ENCODE assay signal across 1 cellular context in the genomic region with DNA sequence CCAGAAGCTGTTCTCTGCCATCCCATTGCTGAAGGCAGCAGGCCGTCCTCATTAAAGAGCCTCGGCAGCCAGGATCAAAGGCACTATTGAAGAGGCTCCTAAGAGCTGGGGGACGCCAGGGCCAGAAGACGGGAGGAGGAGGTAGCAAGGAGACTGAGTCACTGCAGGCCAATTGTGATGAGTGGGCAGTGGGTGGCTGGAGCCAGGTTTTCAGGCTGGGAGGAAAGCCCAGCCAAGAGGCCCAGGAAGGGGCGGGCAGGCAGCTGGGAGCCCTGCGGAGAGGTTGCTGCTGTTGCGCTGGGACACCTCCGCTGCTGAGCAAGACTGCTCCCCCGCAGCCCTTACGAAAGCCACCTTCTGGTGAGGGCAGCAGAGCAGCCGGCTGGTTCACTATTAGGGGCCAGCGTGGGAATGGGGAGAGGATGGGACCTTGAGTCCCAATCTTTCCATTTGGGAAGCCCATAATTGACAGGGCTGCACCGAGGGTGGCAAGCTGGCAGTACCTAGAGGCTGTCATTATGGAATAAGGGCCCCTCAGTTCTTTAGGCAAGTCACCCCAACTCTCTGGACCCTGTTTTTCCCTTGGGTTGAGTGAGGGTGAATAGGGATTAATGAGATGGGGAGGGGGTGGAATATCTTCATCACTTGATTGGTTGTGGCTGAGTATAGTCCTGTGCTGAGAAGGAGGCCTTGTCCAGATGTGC.
TF ChIP-seq lines count a peak whose summit lies in the region.

No MANE protein-coding gene starts in this region.

TF ChIP-seq in GM23338, 12 proteins besides CTCF, POLR2A, EP300 and RAD21 (continued from another document):
- TF ChIP-seq, protein P1, sequence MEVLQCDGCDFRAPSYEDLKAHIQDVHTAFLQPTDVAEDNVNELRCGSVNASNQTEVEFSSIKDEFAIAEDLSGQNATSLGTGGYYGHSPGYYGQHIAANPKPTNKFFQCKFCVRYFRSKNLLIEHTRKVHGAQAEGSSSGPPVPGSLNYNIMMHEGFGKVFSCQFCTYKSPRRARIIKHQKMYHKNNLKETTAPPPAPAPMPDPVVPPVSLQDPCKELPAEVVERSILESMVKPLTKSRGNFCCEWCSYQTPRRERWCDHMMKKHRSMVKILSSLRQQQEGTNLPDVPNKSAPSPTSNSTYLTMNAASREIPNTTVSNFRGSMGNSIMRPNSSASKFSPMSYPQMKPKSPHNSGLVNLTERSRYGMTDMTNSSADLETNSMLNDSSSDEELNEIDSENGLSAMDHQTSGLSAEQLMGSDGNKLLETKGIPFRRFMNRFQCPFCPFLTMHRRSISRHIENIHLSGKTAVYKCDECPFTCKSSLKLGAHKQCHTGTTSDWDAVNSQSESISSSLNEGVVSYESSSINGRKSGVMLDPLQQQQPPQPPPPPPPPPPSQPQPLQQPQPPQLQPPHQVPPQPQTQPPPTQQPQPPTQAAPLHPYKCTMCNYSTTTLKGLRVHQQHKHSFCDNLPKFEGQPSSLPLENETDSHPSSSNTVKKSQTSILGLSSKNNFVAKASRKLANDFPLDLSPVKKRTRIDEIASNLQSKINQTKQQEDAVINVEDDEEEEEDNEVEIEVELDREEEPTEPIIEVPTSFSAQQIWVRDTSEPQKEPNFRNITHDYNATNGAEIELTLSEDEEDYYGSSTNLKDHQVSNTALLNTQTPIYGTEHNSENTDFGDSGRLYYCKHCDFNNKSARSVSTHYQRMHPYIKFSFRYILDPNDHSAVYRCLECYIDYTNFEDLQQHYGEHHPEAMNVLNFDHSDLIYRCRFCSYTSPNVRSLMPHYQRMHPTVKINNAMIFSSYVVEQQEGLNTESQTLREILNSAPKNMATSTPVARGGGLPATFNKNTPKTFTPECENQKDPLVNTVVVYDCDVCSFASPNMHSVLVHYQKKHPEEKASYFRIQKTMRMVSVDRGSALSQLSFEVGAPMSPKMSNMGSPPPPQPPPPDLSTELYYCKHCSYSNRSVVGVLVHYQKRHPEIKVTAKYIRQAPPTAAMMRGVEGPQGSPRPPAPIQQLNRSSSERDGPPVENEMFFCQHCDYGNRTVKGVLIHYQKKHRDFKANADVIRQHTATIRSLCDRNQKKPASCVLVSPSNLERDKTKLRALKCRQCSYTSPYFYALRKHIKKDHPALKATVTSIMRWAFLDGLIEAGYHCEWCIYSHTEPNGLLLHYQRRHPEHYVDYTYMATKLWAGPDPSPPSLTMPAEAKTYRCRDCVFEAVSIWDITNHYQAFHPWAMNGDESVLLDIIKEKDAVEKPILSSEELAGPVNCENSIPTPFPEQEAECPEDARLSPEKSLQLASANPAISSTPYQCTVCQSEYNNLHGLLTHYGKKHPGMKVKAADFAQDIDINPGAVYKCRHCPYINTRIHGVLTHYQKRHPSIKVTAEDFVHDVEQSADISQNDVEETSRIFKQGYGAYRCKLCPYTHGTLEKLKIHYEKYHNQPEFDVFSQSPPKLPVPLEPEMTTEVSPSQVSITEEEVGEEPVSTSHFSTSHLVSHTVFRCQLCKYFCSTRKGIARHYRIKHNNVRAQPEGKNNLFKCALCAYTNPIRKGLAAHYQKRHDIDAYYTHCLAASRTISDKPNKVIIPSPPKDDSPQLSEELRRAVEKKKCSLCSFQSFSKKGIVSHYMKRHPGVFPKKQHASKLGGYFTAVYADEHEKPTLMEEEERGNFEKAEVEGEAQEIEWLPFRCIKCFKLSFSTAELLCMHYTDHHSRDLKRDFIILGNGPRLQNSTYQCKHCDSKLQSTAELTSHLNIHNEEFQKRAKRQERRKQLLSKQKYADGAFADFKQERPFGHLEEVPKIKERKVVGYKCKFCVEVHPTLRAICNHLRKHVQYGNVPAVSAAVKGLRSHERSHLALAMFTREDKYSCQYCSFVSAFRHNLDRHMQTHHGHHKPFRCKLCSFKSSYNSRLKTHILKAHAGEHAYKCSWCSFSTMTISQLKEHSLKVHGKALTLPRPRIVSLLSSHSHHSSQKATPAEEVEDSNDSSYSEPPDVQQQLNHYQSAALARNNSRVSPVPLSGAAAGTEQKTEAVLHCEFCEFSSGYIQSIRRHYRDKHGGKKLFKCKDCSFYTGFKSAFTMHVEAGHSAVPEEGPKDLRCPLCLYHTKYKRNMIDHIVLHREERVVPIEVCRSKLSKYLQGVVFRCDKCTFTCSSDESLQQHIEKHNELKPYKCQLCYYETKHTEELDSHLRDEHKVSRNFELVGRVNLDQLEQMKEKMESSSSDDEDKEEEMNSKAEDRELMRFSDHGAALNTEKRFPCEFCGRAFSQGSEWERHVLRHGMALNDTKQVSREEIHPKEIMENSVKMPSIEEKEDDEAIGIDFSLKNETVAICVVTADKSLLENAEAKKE (CRISPR knock-in tag; IDR thresholded peaks at IDR 0.05): no peak
- TF ChIP-seq STAT1 (IDR thresholded peaks at IDR 0.05; ENCODE audit: unreplicated experiment): no peak
- no peak for TF ChIP-seq NANOG (IDR thresholded peaks at IDR 0.05; ENCODE audit: borderline replicate concordance)
- TF ChIP-seq EZH2phosphoT487 (IDR thresholded peaks at IDR 0.05; ENCODE audit: unreplicated experiment): no peak
- TF ChIP-seq, protein P2, sequence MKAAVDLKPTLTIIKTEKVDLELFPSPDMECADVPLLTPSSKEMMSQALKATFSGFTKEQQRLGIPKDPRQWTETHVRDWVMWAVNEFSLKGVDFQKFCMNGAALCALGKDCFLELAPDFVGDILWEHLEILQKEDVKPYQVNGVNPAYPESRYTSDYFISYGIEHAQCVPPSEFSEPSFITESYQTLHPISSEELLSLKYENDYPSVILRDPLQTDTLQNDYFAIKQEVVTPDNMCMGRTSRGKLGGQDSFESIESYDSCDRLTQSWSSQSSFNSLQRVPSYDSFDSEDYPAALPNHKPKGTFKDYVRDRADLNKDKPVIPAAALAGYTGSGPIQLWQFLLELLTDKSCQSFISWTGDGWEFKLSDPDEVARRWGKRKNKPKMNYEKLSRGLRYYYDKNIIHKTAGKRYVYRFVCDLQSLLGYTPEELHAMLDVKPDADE (IDR thresholded peaks at IDR 0.05): no peak
- no peak for TF ChIP-seq EZH2 (IDR thresholded peaks at IDR 0.05; ENCODE audit: low read depth, unreplicated experiment)
- no peak for TF ChIP-seq CREB1 (CRISPR knock-in tag; IDR thresholded peaks at IDR 0.05; ENCODE audit: low read depth)
- TF ChIP-seq JUNB (IDR thresholded peaks at IDR 0.05; ENCODE audit: unreplicated experiment): no peak
- TF ChIP-seq POLR2AphosphoS5 (IDR thresholded peaks at IDR 0.05; ENCODE audit: low read depth): no peak
- TF ChIP-seq, protein P3, sequence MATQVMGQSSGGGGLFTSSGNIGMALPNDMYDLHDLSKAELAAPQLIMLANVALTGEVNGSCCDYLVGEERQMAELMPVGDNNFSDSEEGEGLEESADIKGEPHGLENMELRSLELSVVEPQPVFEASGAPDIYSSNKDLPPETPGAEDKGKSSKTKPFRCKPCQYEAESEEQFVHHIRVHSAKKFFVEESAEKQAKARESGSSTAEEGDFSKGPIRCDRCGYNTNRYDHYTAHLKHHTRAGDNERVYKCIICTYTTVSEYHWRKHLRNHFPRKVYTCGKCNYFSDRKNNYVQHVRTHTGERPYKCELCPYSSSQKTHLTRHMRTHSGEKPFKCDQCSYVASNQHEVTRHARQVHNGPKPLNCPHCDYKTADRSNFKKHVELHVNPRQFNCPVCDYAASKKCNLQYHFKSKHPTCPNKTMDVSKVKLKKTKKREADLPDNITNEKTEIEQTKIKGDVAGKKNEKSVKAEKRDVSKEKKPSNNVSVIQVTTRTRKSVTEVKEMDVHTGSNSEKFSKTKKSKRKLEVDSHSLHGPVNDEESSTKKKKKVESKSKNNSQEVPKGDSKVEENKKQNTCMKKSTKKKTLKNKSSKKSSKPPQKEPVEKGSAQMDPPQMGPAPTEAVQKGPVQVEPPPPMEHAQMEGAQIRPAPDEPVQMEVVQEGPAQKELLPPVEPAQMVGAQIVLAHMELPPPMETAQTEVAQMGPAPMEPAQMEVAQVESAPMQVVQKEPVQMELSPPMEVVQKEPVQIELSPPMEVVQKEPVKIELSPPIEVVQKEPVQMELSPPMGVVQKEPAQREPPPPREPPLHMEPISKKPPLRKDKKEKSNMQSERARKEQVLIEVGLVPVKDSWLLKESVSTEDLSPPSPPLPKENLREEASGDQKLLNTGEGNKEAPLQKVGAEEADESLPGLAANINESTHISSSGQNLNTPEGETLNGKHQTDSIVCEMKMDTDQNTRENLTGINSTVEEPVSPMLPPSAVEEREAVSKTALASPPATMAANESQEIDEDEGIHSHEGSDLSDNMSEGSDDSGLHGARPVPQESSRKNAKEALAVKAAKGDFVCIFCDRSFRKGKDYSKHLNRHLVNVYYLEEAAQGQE (IDR thresholded peaks at IDR 0.05; ENCODE audit: unreplicated experiment): no peak
